1 cellular context compared by ENCODE assay signal in the genomic region with DNA sequence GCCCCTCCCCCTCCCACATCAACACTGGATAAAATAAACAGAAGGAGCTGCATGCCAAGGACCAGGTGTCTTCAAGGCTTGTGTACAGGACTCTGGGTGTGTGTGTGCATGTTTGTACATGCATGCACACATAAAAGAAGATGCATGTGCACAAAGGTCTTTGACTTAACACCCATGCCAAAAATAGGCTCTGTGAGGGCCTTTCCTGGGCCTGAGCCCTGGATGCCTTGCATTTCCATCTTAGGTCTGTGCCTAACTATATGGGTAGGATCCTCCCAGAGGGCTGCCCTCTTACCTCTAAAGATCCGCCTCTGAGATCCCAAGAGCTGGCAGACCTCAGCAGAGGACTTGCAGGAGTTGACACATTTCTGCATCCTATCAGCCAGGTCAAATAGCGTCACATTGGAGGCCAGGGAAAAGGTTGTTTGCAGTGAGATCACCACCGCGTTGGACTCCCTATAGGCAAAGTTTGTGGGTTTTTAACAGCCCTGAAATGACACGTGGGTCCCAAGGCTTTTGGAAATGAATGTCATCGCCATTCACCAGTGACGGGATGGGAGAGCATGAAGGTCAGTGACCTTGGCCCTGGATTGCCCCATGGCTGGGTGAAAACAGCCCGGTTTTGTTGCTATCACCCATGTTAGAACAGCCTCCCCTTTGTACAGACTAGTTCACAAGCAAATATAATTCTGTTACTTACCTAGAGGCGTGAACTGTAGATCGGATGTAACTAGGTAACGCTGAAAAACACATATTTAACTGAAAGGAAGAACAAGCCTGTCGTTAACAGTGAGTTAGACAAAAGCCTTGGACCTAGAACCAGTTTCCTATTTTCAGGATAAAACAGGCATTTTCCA.
TF ChIP-seq lines count a peak whose summit lies in the region.

No MANE protein-coding gene starts in this region.

TF ChIP-seq in SK-N-SH treated with all-trans-retinoic acid at 6 μM for 48 hours, 23 proteins besides CTCF, POLR2A, EP300 and RAD21 (continued from another document):
- TF ChIP-seq TSHZ2 (CRISPR knock-in tag; IDR thresholded peaks at IDR 0.05) (no peak), ZFP30 (CRISPR knock-in tag; IDR thresholded peaks at IDR 0.05) (no peak), ZNF8 (CRISPR knock-in tag; IDR thresholded peaks at IDR 0.05) (no peak), PPARA (CRISPR knock-in tag; IDR thresholded peaks at IDR 0.05; ENCODE audit: borderline replicate concordance) (no peak), GLIS3 (CRISPR knock-in tag; IDR thresholded peaks at IDR 0.05) (no peak), CSDC2 (CRISPR knock-in tag; IDR thresholded peaks at IDR 0.05) (no peak), ZFP3 (CRISPR knock-in tag; IDR thresholded peaks at IDR 0.05) (no peak), ZC3H10 (CRISPR knock-in tag; IDR thresholded peaks at IDR 0.05) (no peak), TOX (CRISPR knock-in tag; IDR thresholded peaks at IDR 0.05; ENCODE audit: borderline replicate concordance) (no peak), ZNF70 (CRISPR knock-in tag; IDR thresholded peaks at IDR 0.05) (no peak), PATZ1 (CRISPR knock-in tag; IDR thresholded peaks at IDR 0.05; ENCODE audit: borderline replicate concordance) (no peak)
